In the genomic region with DNA sequence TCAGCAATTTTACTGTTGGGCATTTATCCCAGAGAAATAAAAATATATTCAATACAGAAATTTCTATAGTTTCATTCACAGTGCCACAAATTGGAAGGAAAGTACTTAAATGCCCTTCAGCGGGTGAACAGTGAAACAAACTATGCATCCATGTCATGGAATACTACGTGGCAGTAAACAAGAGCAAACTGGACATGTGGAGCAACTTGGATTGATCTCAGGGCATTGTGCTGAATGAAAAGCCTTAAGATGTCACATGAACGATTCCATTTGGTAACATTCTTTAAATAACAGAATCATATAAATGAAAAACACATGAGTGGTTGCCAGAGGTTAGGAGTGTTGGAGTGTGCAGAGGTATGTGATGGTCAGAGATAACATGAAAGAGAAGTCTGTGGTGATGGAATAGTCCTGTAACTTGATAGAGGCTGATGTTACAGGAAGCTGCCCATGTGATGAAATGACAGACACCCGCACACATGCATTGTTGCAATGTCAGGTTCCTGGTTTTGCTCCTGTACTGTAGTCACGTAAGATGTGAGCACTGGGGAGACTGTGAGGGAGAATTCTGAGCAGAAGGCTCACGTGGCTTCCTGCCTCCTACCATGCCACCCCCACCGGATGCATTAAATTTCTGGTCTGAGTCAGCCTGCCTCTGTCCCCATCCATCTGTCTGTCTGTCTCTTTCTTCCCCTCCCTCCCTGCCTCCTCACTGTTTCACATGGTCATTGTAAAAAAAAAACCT, we compare ENCODE assay signal across 8 cellular contexts.
DNase-seq lines count a peak whose midpoint lies in the region; ATAC-seq and TF ChIP-seq lines count a peak whose summit lies in the region.
"Not testable (repeated sequence)": the region's sequence is repeated elsewhere in the genome, so short reads cannot be mapped to it uniquely, and the experiment has no call there.

No MANE protein-coding gene starts in this region.

- TF ChIP-seq CTCF in HL-60 (IDR thresholded peaks at IDR 0.05; ENCODE audit: insufficient read depth, low read length); fibroblast of the aortic adventitia (IDR thresholded peaks at IDR 0.05; ENCODE audit: insufficient read depth, low read length); omental fat pad (IDR thresholded peaks at IDR 0.05); thyroid gland (IDR thresholded peaks at IDR 0.05): not testable (repeated sequence)

- DNase-seq in HL-60 (ENCODE audit: low read depth in 1 of 2, low spot score in 1 of 2) (peak; percentile 96 to 97), T follicular helper cell (ENCODE audit: low read depth) (peak; percentile 36), fibroblast of the aortic adventitia (ENCODE audit: low read depth) (peak; percentile 97)
- DNase-seq in activated effector memory CD4-positive, alpha-beta T cell treated with anti-CD3 and anti-CD28 coated beads, Interleukin-2, amount 50 U/mL, for 16 hours = peak; percentile 77
- DNase-seq in omental fat pad (ENCODE audit: low spot score); thyroid gland: not testable (repeated sequence)

- peak overlapping the region; percentile 70 for H3K27ac ChIP-seq in HL-60 (replicated peaks)
- peak overlapping the region in 2 of 3 donors; percentile 17 to 46 for H3K27ac ChIP-seq in thyroid gland

- H3K27me3 ChIP-seq in HL-60 (ENCODE audit: insufficient read depth, poor library complexity, severe bottlenecking); thyroid gland: not testable (repeated sequence)

- TF ChIP-seq POLR2A in thyroid gland (IDR thresholded peaks at IDR 0.05) = not testable (repeated sequence)

- peaks cover 7 to 18% of the 10 kb centered on the region in 2 donors for H3K4me1 ChIP-seq in thyroid gland

- peak; percentile 98 for ATAC-seq in GM18517 (IDR thresholded peaks at IDR 0.05; ENCODE audit: unreplicated experiment)
- ATAC-seq in HG02571 (IDR thresholded peaks at IDR 0.05; ENCODE audit: unreplicated experiment) = peak; percentile 89
- ATAC-seq in omental fat pad (ENCODE audit: low FRiP score) = peak; percentile 67

- intact Hi-C loops in thyroid gland (cut with DNase I) = not testable (repeated sequence)

- H3K9me3 ChIP-seq in thyroid gland = not testable (repeated sequence)

- H3K4me3 ChIP-seq in HL-60 (replicated peaks; ENCODE audit: insufficient read depth, low read length); fibroblast of the aortic adventitia (ENCODE audit: low read depth, low read length); thyroid gland (replicated peaks in 1 of 3): not testable (repeated sequence)

- not testable (repeated sequence) for H3K36me3 ChIP-seq in thyroid gland

- 72 to 75% methylated on average over 7 of the region's 7 CpGs for WGBS in thyroid gland, 2 donors
